Comparison of ENCODE assay signal across 14 cellular contexts in genomic region chr11:13030857-13031256, GRCh38. TPM values are rescaled to one million over a fixed set of nuclear protein-coding genes. Genes with fewer than 3 reads are reported as not detected.
DNase-seq lines count a peak whose midpoint lies in the region; ATAC-seq and TF ChIP-seq lines count a peak whose summit lies in the region.
"Had no signal": no experiment of that assay in that cellular context is flagged by ENCODE, and none has a peak within 500 bp of the region (broad histone marks: within the 10 kb centered on the region; RNA-seq: fewer than 3 reads in every experiment).

No MANE protein-coding gene starts in this region.

- no peak overlapping the region for H3K4me3 ChIP-seq in colonic mucosa
- no peak overlapping the region for H3K4me3 ChIP-seq in right lobe of liver
- no peak overlapping the region for H3K4me3 ChIP-seq in HAP-1
- H3K4me3 ChIP-seq: ovary had no signal

- 15% methylated on average over 3 of the region's 3 CpGs for WGBS in right lobe of liver (ENCODE audit: insufficient coverage, low coverage, low lambda C conversion rate, missing lambda C conversion rate)

- H3K4me1 ChIP-seq in colonic mucosa (no peaks in the 10 kb centered on the region), right lobe of liver (no peaks in the 10 kb centered on the region), HAP-1 (no peaks in the 10 kb centered on the region)

- H3K27me3 ChIP-seq in colonic mucosa = no peaks in the 10 kb centered on the region
- no peaks in the 10 kb centered on the region for H3K27me3 ChIP-seq in right lobe of liver
- peaks cover 10% of the 10 kb centered on the region; the same call in 1 of the 2 replicates for H3K27me3 ChIP-seq in HAP-1 (ENCODE audit: low read depth)
- H3K27me3 ChIP-seq: ovary had no signal

- TF ChIP-seq POLR2A in right lobe of liver (IDR thresholded peaks at IDR 0.05) = no peak

- in situ Hi-C loops in HAP-1 (cut with MboI; ENCODE audit: low sequenced_read_pairs) = no loop called here

- intact Hi-C loops in colonic mucosa (cut with DNase I) = no loop called here
- intact Hi-C loops in right lobe of liver (cut with DNase I) = no loop called here

- TF ChIP-seq CTCF in colonic mucosa (IDR thresholded peaks at IDR 0.05) (no peak), right lobe of liver (IDR thresholded peaks at IDR 0.05) (no peak)

- H3K9ac ChIP-seq in colonic mucosa (ENCODE audit: low read depth in 2 of 2, low read length in 2 of 2) = no peak overlapping the region

- no peaks in the 10 kb centered on the region for H3K36me3 Mint-ChIP-seq in T-helper 17 cell (ENCODE audit: low read depth)

- no peak overlapping the region for H3K27ac Mint-ChIP-seq in T-helper 17 cell

- H3K27me3 Mint-ChIP-seq in T-helper 17 cell = peaks cover 18% of the 10 kb centered on the region

- H3K36me3 ChIP-seq in colonic mucosa (no peaks in the 10 kb centered on the region), right lobe of liver (no peaks in the 10 kb centered on the region), HAP-1 (replicated peaks) (no peaks in the 10 kb centered on the region)
- H3K36me3 ChIP-seq: ovary had no signal

- no peak overlapping the region for H3K4me3 Mint-ChIP-seq in T-helper 17 cell

- DNase-seq in COLO668 (lab: John Stamatoyannopoulos, UW; ENCODE audit: unreplicated experiment) (peak; percentile 80), LoVo (ENCODE audit: low spot score) (peak; percentile 58), colonic mucosa (peak; percentile 75), right lobe of liver (peak in 1 of 3 donors; percentile 49), HAP-1 (ENCODE audit: low spot score in 2 of 2) (no peak), T-helper 17 cell (no peak), activated T-cell treated with anti-CD3 and anti-CD28 coated beads for 4 hours (no peak)
- DNase-seq in activated CD8-positive, alpha-beta memory T cell treated with anti-CD3 and anti-CD28 coated beads, Interleukin-2, amount 50 U/mL, for 4 hours = no peak
- DNase-seq: activated CD4-positive, alpha-beta T cell treated with anti-CD3 and anti-CD28 coated beads, Interleukin-2, amount 50 U/mL, for 48 hours; anterior cingulate cortex; DND-41; NCI-H82; stimulated activated CD4-positive, alpha-beta T cell treated with anti-CD3 and anti-CD28 coated beads, Interleukin-15, amount 100 ng/mL, for 24 hours had no signal

- H3K27ac ChIP-seq in colonic mucosa (no peak overlapping the region), right lobe of liver (no peak overlapping the region)
- H3K27ac ChIP-seq: ovary had no signal

- no peaks in the 10 kb centered on the region for H3K4me1 Mint-ChIP-seq in T-helper 17 cell

- H3K9me3 ChIP-seq in colonic mucosa (no peaks in the 10 kb centered on the region), right lobe of liver (no peaks in the 10 kb centered on the region), HAP-1 (no peaks in the 10 kb centered on the region), T-helper 17 cell (ENCODE audit: control insufficient read depth, low read length, poor library complexity, severe bottlenecking) (no peaks in the 10 kb centered on the region)
- H3K9me3 ChIP-seq: ovary had no signal

- ATAC-seq in right lobe of liver (peak in 3 of 4 donors; percentile 40 to 58 (median 51)), T-helper 17 cell (no peak)

RNA-seq across cellular contexts. Expression of gene RASSF10, which starts 21.7 kb away (rescaled TPM):
- 1 to 10 TPM; 1.4 to 4.7 TPM for total RNA-seq in colonic mucosa
- total RNA-seq in right lobe of liver = under 1 TPM in 2 of 6 experiments, not detected in 4; 0.11 to 0.49 TPM
- total RNA-seq in T-helper 17 cell = not detected

Comparison
In these comparisons a context has a peak if more than half of its experiments do, and no peak if none do; other contexts are left out.
1. DNase-seq: peak in COLO668 (single experiment), LoVo (single experiment) and colonic mucosa (single experiment); none in HAP-1 (0 of 2), T-helper 17 cell (0 of 3), activated CD8-positive, alpha-beta memory T cell treated with anti-CD3 and anti-CD28 coated beads, Interleukin-2, amount 50 U/mL, for 4 hours (single experiment) and activated T-cell treated with anti-CD3 and anti-CD28 coated beads for 4 hours (single experiment).